28 cellular contexts compared by ENCODE assay signal in genomic region chr5:145221416-145221815, GRCh38.
"Had no signal": no experiment of that assay in that cellular context is flagged by ENCODE, and none has a peak within 500 bp of the region (broad histone marks: within the 10 kb centered on the region; RNA-seq: fewer than 3 reads in every experiment).

No MANE protein-coding gene starts in this region.

- H3K27me3 Mint-ChIP-seq: natural killer cell treated with Interleukin-12 subunit alpha and Interleukin-12 subunit beta and Interleukin-15 and Interleukin-18, amount 100 ng/mL, for 72 hours; stimulated activated memory B cell treated with anti-CD40 and anti-IgM and Interleukin-4, amounts not matched to agents 10 μg/mL and 1 μg/mL and 100 μg/mL, for 72 hours had no signal

- DNase-seq: dermis blood vessel endothelial cell; effector memory CD4-positive, alpha-beta T cell; erythroblast; esophagus squamous epithelium; hypothalamus; immature natural killer cell; islet precursor cell; kidney glomerular epithelial cell; left colon; left ventricle myocardium superior; lower lobe of right lung; stimulated activated CD4-positive, alpha-beta T cell treated with anti-CD3 and anti-CD28 coated beads, Interleukin-12 subunit alpha, Interleukin-12 subunit beta, amount 100 ng/mL, for 4 hours; stimulated activated CD4-positive, alpha-beta T cell treated with anti-CD3 and anti-CD28 coated beads, Interleukin-1b, Interleukin-23, amount 100 ng/mL, for 48 hours; stimulated activated CD4-positive, alpha-beta T cell treated with anti-CD3 and anti-CD28 coated beads, Interleukin-4, amount 100 ng/mL, for 1 hour; stimulated activated naive CD8-positive, alpha-beta T cell treated with anti-CD3 and anti-CD28 coated beads, Interleukin-15, Interleukin-2, amounts not matched to agents 100 U/mL and 50 U/mL, for 24 hours; substantia nigra; testis; tibial artery; upper lobe of left lung had no signal

- H3K36me3 Mint-ChIP-seq: immature natural killer cell; natural killer cell treated with Interleukin-12 subunit alpha and Interleukin-12 subunit beta and Interleukin-15 and Interleukin-18, amount 100 ng/mL, for 72 hours; stimulated activated memory B cell treated with anti-CD40 and anti-IgM and Interleukin-4, amounts not matched to agents 10 μg/mL and 1 μg/mL and 100 μg/mL, for 72 hours had no signal

- H3K4me1 Mint-ChIP-seq: immature natural killer cell; neural crest cell; stimulated activated memory B cell treated with anti-CD40 and anti-IgM and Interleukin-4, amounts not matched to agents 10 μg/mL and 1 μg/mL and 100 μg/mL, for 72 hours had no signal

- H3K27ac Mint-ChIP-seq: immature natural killer cell; natural killer cell treated with Interleukin-12 subunit alpha and Interleukin-12 subunit beta and Interleukin-15 and Interleukin-18, amount 100 ng/mL, for 72 hours; stimulated activated memory B cell treated with anti-CD40 and anti-IgM and Interleukin-4, amounts not matched to agents 10 μg/mL and 1 μg/mL and 100 μg/mL, for 72 hours had no signal

- H3K9me3 ChIP-seq: esophagus squamous epithelium, lower lobe of right lung, neutrophil, prostate gland, right atrium auricular region, testis, tibial artery, upper lobe of left lung had no signal

- H3K36me3 ChIP-seq: esophagus squamous epithelium, lower lobe of right lung, neutrophil, prostate gland, right atrium auricular region, tibial artery, upper lobe of left lung had no signal

- H3K27ac ChIP-seq: coronary artery, esophagus squamous epithelium, lower lobe of right lung, neutrophil, prostate gland, right atrium auricular region, testis, tibial artery, upper lobe of left lung had no signal

- H3K4me3 ChIP-seq: coronary artery, esophagus squamous epithelium, lower lobe of right lung, prostate gland, right atrium auricular region, smooth muscle cell, testis, tibial artery, upper lobe of left lung had no signal

- H3K9me3 Mint-ChIP-seq: natural killer cell treated with Interleukin-12 subunit alpha and Interleukin-12 subunit beta and Interleukin-15 and Interleukin-18, amount 100 ng/mL, for 72 hours; neural crest cell; stimulated activated memory B cell treated with anti-CD40 and anti-IgM and Interleukin-4, amounts not matched to agents 10 μg/mL and 1 μg/mL and 100 μg/mL, for 72 hours had no signal

- ATAC-seq: left colon; left ventricle myocardium superior; lower lobe of right lung; natural killer cell treated with Interleukin-12 subunit alpha and Interleukin-12 subunit beta and Interleukin-15 and Interleukin-18, amount 100 ng/mL, for 72 hours; sciatic nerve; stimulated activated memory B cell treated with anti-CD40 and anti-IgM and Interleukin-4, amounts not matched to agents 10 μg/mL and 1 μg/mL and 100 μg/mL, for 72 hours; stimulated activated naive CD8-positive, alpha-beta T cell treated with anti-CD3 and anti-CD28 coated beads, Interleukin-15, Interleukin-2, amounts not matched to agents 100 U/mL and 50 U/mL, for 24 hours had no signal

- H3K4me3 Mint-ChIP-seq: immature natural killer cell; natural killer cell treated with Interleukin-12 subunit alpha and Interleukin-12 subunit beta and Interleukin-15 and Interleukin-18, amount 100 ng/mL, for 72 hours; neural crest cell; stimulated activated memory B cell treated with anti-CD40 and anti-IgM and Interleukin-4, amounts not matched to agents 10 μg/mL and 1 μg/mL and 100 μg/mL, for 72 hours had no signal

- H3K4me2 ChIP-seq: smooth muscle cell had no signal

- H3K27me3 ChIP-seq: esophagus squamous epithelium, neutrophil, right atrium auricular region, testis, tibial artery, upper lobe of left lung had no signal

- H3K4me1 ChIP-seq: esophagus squamous epithelium, lower lobe of right lung, prostate gland, right atrium auricular region, testis, tibial artery, upper lobe of left lung had no signal
